Comparison of ENCODE assay signal across 29 cellular contexts in the genomic region with DNA sequence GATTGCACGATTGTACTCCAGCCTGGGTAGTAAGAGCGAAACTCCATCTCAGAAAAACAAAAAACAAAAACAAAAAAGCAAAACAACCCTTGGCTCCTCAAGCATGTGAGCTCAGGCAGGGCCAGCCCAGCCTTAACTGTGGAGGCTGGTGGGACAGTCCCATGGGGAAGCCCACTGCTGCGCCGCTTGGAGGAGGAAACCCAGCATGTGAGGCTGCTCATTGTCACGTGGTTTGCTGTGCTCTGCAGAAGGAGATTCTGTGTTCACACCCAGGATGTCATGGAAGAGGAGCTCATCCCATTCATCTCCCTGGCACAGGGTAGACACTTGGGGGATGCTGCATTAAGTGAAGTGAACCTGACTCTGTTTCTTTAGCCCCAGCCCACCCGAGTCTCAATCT.
"Had no signal": no experiment of that assay in that cellular context is flagged by ENCODE, and none has a peak within 500 bp of the region (broad histone marks: within the 10 kb centered on the region; RNA-seq: fewer than 3 reads in every experiment).

No MANE protein-coding gene starts in this region.

- H3K36me3 ChIP-seq: neutrophil, upper lobe of left lung, vagina had no signal

- H3K9me3 ChIP-seq: ascending aorta, mucosa of descending colon, neutrophil, upper lobe of left lung, vagina had no signal

- H3K27me3 ChIP-seq: ascending aorta, dorsolateral prefrontal cortex, upper lobe of left lung, vagina had no signal

- ATAC-seq: activated CD4-positive, CD25-positive, alpha-beta regulatory T cell treated with anti-CD3 and anti-CD28 coated beads, Interleukin-2, amount 50 U/mL, for 24 hours; activated CD8-positive, alpha-beta memory T cell treated with anti-CD3 and anti-CD28 coated beads, Interleukin-2, amount 10 ng/mL, durations not matched to agents 7 days and 5 days; activated naive CD4-positive, alpha-beta T cell treated with anti-CD3 and anti-CD28 coated beads, Interleukin-2, amount 50 U/mL, for 72 hours; effector memory CD8-positive, alpha-beta T cell; left cardiac atrium; left ventricle myocardium superior; mucosa of descending colon; sciatic nerve; T-helper 17 cell had no signal

- FAIRE-seq: keratinocyte had no signal

- DNase-seq: activated CD4-positive, alpha-beta memory T cell treated with anti-CD3 and anti-CD28 coated beads, Interleukin-2, amount 10 ng/mL, durations not matched to agents 7 days and 5 days; activated CD4-positive, alpha-beta T cell treated with anti-CD3 and anti-CD28 coated beads, Interleukin-2, amount 10 ng/mL, durations not matched to agents 7 days and 5 days; activated CD8-positive, alpha-beta memory T cell treated with anti-CD3 and anti-CD28 coated beads, Interleukin-2, amount 10 ng/mL, durations not matched to agents 7 days and 5 days; activated naive CD4-positive, alpha-beta T cell; activated T-cell treated with anti-CD3 and anti-CD28 coated beads, Interleukin-2, amount 50 U/mL, for 48 hours; dorsolateral prefrontal cortex; effector memory CD8-positive, alpha-beta T cell; erythroblast; head of caudate nucleus; hippocampal formation; left cardiac atrium; left ventricle myocardium superior; mucosa of descending colon; stimulated activated CD4-positive, alpha-beta T cell treated with anti-CD3 and anti-CD28 coated beads, Interleukin-12 subunit alpha, Interleukin-12 subunit beta, amount 100 ng/mL, for 4 hours; stimulated activated CD4-positive, alpha-beta T cell treated with anti-CD3 and anti-CD28 coated beads, Interleukin-4, amount 100 ng/mL, for 1 hour; substantia nigra; T-helper 17 cell; T1000; WERI-Rb-1 had no signal

- H3K27ac ChIP-seq: ascending aorta, coronary artery, neutrophil, skin epidermis, upper lobe of left lung, vagina, WERI-Rb-1 had no signal

- H3K4me3 ChIP-seq: ascending aorta, coronary artery, dorsolateral prefrontal cortex, mucosa of descending colon, skin epidermis, upper lobe of left lung, vagina had no signal
